In the genomic region with DNA sequence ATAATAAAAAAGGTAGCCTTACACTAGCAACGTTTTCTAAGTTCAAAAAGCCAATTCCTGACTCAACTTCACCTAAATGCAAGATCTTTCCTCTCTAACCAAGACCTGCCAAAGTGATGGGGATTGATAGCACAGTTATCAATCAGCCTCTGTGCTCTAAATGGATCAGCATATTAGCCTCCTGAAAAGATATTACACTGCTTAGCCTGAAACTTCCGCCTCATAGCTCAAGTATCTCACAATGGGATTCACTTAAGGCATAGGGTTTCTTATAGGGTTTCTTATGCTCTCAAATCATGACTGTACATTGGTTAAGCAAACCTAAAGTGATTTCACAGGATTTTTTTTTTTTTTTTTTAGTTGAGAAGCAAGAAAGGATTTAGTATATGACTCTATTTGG, we compare ENCODE assay signal across 8 cellular contexts.
DNase-seq lines count a peak whose midpoint lies in the region; ATAC-seq lines count a peak whose summit lies in the region.

No MANE protein-coding gene starts in this region.

- no peaks in the 10 kb centered on the region for H3K36me3 ChIP-seq in KOPT-K1 (ENCODE audit: insufficient read depth, low read length)

- H3K4me3 ChIP-seq in skin epidermis, result peak overlapping the region in 4 of 7 experiments; percentile 48 to 66 (median 58)

- H3K27me3 Mint-ChIP-seq in effector memory CD8-positive, alpha-beta T cell, result no peaks in the 10 kb centered on the region

- H3K27ac ChIP-seq in KOPT-K1 (ENCODE audit: low read depth, low read length, poor library complexity, severe bottlenecking), result peak overlapping the region; percentile 41
- peak overlapping the region in 14 of 21 experiments; percentile 3 to 87 (median 72) for H3K27ac ChIP-seq in skin epidermis

- no peak for DNase-seq in effector memory CD8-positive, alpha-beta T cell
- DNase-seq in germinal center (ENCODE audit: low spot score), result no peak
- DNase-seq in dedifferentiated amniotic fluid mesenchymal stem cell (ENCODE audit: extremely low spot score), result no peak
- DNase-seq in MV-4-11 (lab: John Stamatoyannopoulos, UW), result no peak
- no peak for DNase-seq in NCI-H524 (lab: John Stamatoyannopoulos, UW)

- H3K9me3 ChIP-seq in KOPT-K1 (ENCODE audit: insufficient read depth, low read length, poor library complexity, severe bottlenecking), result no peaks in the 10 kb centered on the region

- peak overlapping the region; percentile 96 to 98 for H3K4me3 Mint-ChIP-seq in effector memory CD8-positive, alpha-beta T cell

- peaks cover 26 to 50% of the 10 kb centered on the region in 2 donors for H3K4me1 Mint-ChIP-seq in effector memory CD8-positive, alpha-beta T cell (ENCODE audit: low read depth in 2 of 2)

- H3K27ac Mint-ChIP-seq in effector memory CD8-positive, alpha-beta T cell, result peak overlapping the region; percentile 89 to 96

- ATAC-seq in GM18909 (IDR thresholded peaks at IDR 0.05; ENCODE audit: poor library complexity, unreplicated experiment), result peak; percentile 2
- ATAC-seq in effector memory CD8-positive, alpha-beta T cell (replicated peaks), result no peak

- H3K36me3 Mint-ChIP-seq in effector memory CD8-positive, alpha-beta T cell (ENCODE audit: insufficient read depth), result peaks cover 9% of the 10 kb centered on the region

- H3K9me3 Mint-ChIP-seq in effector memory CD8-positive, alpha-beta T cell, result no peaks in the 10 kb centered on the region
